In the genomic region with DNA sequence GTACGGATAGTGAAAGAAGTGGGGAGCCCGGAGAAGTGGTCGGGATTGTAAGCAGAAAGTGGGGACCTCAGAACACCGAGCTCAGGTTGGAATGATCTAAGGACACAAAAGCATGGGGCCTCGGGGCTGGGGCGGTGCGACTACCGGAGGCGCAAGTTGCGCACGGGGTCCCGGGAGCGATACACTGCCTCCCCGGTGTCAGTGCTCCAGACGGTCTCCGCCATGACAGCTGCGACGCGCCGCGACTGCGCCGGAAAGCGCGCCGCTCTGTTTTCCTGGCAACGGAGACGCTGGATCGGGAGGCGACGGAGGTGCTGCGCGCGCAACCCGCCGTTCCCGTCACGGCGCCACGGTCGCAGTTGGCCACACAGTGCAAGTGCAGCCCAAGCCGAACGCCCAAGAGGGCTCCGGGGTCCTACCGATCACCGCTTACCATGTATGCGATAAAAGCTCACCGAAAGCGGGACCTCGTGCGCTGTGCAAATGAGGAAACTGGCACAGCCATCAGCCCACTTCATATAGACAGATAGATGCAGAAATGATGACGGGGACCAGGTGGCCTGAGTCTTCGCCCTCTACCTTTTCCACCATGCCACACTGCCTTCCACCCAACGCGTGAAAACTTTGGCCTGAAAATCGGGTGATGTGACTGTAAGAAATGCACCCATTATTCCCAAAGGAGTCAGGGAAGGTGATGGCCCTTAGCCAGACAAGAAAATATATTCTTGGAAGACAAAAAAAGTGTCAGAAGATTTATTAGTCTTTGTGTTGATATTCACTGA, we compare ENCODE assay signal across 1 cellular context.
TF ChIP-seq lines count a peak whose summit lies in the region.

Gene MKS1, minus strand, starts transcription at position 249 of the 782 bp plus-strand sequence. Its CDS starts 25 bp downstream, at position 224.

TF ChIP-seq in HepG2, 621 proteins besides CTCF, POLR2A, EP300 and RAD21 (continued from another document and continues in another):
- peak; percentile 72 for TF ChIP-seq EED (CRISPR knock-in tag; IDR thresholded peaks at IDR 0.05)
- no peak for TF ChIP-seq NR1H2 (CRISPR knock-in tag; IDR thresholded peaks at IDR 0.05; ENCODE audit: borderline replicate concordance, low read depth)
- TF ChIP-seq, protein P1, sequence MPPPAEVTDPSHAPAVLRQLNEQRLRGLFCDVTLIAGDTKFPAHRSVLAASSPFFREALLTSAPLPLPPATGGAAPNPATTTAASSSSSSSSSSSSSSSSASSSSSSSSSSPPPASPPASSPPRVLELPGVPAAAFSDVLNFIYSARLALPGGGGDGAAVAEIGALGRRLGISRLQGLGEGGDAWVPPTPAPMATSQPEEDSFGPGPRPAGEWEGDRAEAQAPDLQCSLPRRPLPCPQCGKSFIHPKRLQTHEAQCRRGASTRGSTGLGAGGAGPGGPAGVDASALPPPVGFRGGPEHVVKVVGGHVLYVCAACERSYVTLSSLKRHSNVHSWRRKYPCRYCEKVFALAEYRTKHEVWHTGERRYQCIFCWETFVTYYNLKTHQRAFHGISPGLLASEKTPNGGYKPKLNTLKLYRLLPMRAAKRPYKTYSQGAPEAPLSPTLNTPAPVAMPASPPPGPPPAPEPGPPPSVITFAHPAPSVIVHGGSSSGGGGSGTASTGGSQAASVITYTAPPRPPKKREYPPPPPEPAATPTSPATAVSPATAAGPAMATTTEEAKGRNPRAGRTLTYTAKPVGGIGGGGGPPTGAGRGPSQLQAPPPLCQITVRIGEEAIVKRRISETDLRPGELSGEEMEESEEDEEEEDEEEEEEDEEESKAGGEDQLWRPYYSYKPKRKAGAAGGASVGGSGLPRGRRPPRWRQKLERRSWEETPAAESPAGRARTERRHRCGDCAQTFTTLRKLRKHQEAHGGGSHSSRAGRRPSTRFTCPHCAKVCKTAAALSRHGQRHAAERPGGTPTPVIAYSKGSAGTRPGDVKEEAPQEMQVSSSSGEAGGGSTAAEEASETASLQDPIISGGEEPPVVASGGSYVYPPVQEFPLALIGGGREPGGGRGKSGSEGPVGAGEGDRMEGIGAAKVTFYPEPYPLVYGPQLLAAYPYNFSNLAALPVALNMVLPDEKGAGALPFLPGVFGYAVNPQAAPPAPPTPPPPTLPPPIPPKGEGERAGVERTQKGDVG (CRISPR knock-in tag; IDR thresholded peaks at IDR 0.05; ENCODE audit: borderline replicate concordance): peak; percentile 91; the same call in 1 of the 2 replicates
- TF ChIP-seq MED1 (CRISPR knock-in tag; IDR thresholded peaks at IDR 0.05): peak; percentile 77
- no peak for TF ChIP-seq SP1 (IDR thresholded peaks at IDR 0.05)
- TF ChIP-seq SP1 (CRISPR knock-in tag; IDR thresholded peaks at IDR 0.05): peak; percentile 68
- TF ChIP-seq ZNF446 (CRISPR knock-in tag; IDR thresholded peaks at IDR 0.05): no peak
- peak; percentile 40 for TF ChIP-seq PPARG (CRISPR knock-in tag; conservative IDR thresholded peaks at IDR 0.05)
- no peak for TF ChIP-seq CCDC6 (CRISPR knock-in tag; IDR thresholded peaks at IDR 0.05)
- TF ChIP-seq THRA (CRISPR knock-in tag; IDR thresholded peaks at IDR 0.05; ENCODE audit: borderline replicate concordance): peak; percentile 53; the same call in 1 of the 2 replicates
- no peak for TF ChIP-seq ZNF619 (CRISPR knock-in tag; IDR thresholded peaks at IDR 0.05)
- TF ChIP-seq FOXO4 (CRISPR knock-in tag; conservative IDR thresholded peaks at IDR 0.05): no peak; the same call in 1 of the 2 replicates
- TF ChIP-seq SIX4 (CRISPR knock-in tag; IDR thresholded peaks at IDR 0.05): peak; percentile 75
- TF ChIP-seq, protein P2, sequence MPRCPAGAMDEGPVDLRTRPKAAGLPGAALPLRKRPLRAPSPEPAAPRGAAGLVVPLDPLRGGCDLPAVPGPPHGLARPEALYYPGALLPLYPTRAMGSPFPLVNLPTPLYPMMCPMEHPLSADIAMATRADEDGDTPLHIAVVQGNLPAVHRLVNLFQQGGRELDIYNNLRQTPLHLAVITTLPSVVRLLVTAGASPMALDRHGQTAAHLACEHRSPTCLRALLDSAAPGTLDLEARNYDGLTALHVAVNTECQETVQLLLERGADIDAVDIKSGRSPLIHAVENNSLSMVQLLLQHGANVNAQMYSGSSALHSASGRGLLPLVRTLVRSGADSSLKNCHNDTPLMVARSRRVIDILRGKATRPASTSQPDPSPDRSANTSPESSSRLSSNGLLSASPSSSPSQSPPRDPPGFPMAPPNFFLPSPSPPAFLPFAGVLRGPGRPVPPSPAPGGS (CRISPR knock-in tag; IDR thresholded peaks at IDR 0.05): peak; percentile 95; the same call in 1 of the 2 replicates
- TF ChIP-seq ZNF512 (CRISPR knock-in tag; IDR thresholded peaks at IDR 0.05): 0 out of 2 replicates have a peak, but pooled peaks have one; percentile 5
- no peak for TF ChIP-seq PHF5A (CRISPR knock-in tag; IDR thresholded peaks at IDR 0.05; ENCODE audit: low read depth, unreplicated experiment)
- TF ChIP-seq ZNF780A (CRISPR knock-in tag; IDR thresholded peaks at IDR 0.05): peak; percentile 10; the same call in 1 of the 2 replicates
- TF ChIP-seq ZNF746 (CRISPR knock-in tag; IDR thresholded peaks at IDR 0.05): no peak
- TF ChIP-seq TBX3 (IDR thresholded peaks at IDR 0.05; ENCODE audit: borderline replicate concordance): no peak
- TF ChIP-seq ZFP62 (CRISPR knock-in tag; IDR thresholded peaks at IDR 0.05): no peak
- peak; percentile 77; the same call in 1 of the 2 replicates for TF ChIP-seq ZNF792 (CRISPR knock-in tag; IDR thresholded peaks at IDR 0.05)
- TF ChIP-seq ZFP1 (CRISPR knock-in tag; IDR thresholded peaks at IDR 0.05): no peak
- TF ChIP-seq ZBED4 (CRISPR knock-in tag; IDR thresholded peaks at IDR 0.05; ENCODE audit: borderline replicate concordance): no peak; the same call in 1 of the 2 replicates
- TF ChIP-seq, protein P3, sequence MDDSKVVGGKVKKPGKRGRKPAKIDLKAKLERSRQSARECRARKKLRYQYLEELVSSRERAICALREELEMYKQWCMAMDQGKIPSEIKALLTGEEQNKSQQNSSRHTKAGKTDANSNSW (CRISPR knock-in tag; IDR thresholded peaks at IDR 0.05; ENCODE audit: borderline replicate concordance): peak; percentile 78; the same call in 1 of the 2 replicates
- no peak for TF ChIP-seq ZNF24 (IDR thresholded peaks at IDR 0.05)
- TF ChIP-seq TSC22D2 (CRISPR knock-in tag; IDR thresholded peaks at IDR 0.05; ENCODE audit: borderline replicate concordance): no peak
- 0 out of 2 replicates have a peak, but pooled peaks have one; percentile 21 for TF ChIP-seq JUN (CRISPR knock-in tag; IDR thresholded peaks at IDR 0.05)
- TF ChIP-seq PBX2 (CRISPR knock-in tag; IDR thresholded peaks at IDR 0.05): no peak
- TF ChIP-seq ZNF333 (CRISPR knock-in tag; IDR thresholded peaks at IDR 0.05; ENCODE audit: borderline replicate concordance): no peak
- TF ChIP-seq ZNF703 (CRISPR knock-in tag; IDR thresholded peaks at IDR 0.05; ENCODE audit: borderline replicate concordance): no peak
- TF ChIP-seq, protein P4, sequence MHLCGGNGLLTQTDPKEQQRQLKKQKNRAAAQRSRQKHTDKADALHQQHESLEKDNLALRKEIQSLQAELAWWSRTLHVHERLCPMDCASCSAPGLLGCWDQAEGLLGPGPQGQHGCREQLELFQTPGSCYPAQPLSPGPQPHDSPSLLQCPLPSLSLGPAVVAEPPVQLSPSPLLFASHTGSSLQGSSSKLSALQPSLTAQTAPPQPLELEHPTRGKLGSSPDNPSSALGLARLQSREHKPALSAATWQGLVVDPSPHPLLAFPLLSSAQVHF (CRISPR knock-in tag; IDR thresholded peaks at IDR 0.05): no peak
- TF ChIP-seq, protein P5, sequence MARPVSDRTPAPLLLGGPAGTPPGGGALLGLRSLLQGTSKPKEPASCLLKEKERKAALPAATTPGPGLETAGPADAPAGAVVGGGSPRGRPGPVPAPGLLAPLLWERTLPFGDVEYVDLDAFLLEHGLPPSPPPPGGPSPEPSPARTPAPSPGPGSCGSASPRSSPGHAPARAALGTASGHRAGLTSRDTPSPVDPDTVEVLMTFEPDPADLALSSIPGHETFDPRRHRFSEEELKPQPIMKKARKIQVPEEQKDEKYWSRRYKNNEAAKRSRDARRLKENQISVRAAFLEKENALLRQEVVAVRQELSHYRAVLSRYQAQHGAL (CRISPR knock-in tag; IDR thresholded peaks at IDR 0.05; ENCODE audit: not compliant biosample characterization): no peak
- TF ChIP-seq TEAD2 (CRISPR knock-in tag; IDR thresholded peaks at IDR 0.05): peak; percentile 17; the same call in 1 of the 2 replicates
- TF ChIP-seq ZKSCAN1 (IDR thresholded peaks at IDR 0.05; ENCODE audit: low read length): no peak
- peak; percentile 79 for TF ChIP-seq TFDP2 (CRISPR knock-in tag; IDR thresholded peaks at IDR 0.05)
- TF ChIP-seq NCOR1 (IDR thresholded peaks at IDR 0.05; ENCODE audit: borderline replicate concordance, low read length): no peak
- peak; percentile 94 for TF ChIP-seq RBFOX2 (IDR thresholded peaks at IDR 0.05; ENCODE audit: low read depth, low read length)
